ENCODE assay signal across 16 cellular contexts in genomic region chr12:93536111-93536765, GRCh38. TPM values are rescaled to one million over a fixed set of nuclear protein-coding genes. Genes with fewer than 3 reads are reported as not detected.
DNase-seq lines count a peak whose midpoint lies in the region; ATAC-seq and TF ChIP-seq lines count a peak whose summit lies in the region.
"Had no signal": no experiment of that assay in that cellular context is flagged by ENCODE, and none has a peak within 500 bp of the region (broad histone marks: within the 10 kb centered on the region; RNA-seq: fewer than 3 reads in every experiment).

No MANE protein-coding gene starts in this region.

- H3K9me3 ChIP-seq in mesodermal cell (ENCODE audit: control insufficient read depth, low read length), result no peaks in the 10 kb centered on the region
- H3K9me3 ChIP-seq: esophagus muscularis mucosa had no signal

- H3K4me1 Mint-ChIP-seq in effector memory CD8-positive, alpha-beta T cell (ENCODE audit: low read depth in 2 of 2), result peaks cover 4 to 5% of the 10 kb centered on the region in 2 donors

- peak; percentile 51 for ATAC-seq in GM18511 (IDR thresholded peaks at IDR 0.05; ENCODE audit: unreplicated experiment)
- ATAC-seq in GM21360 (IDR thresholded peaks at IDR 0.05; ENCODE audit: unreplicated experiment), result peak; percentile 33
- ATAC-seq in HG03196 (IDR thresholded peaks at IDR 0.05; ENCODE audit: unreplicated experiment), result peak; percentile 22
- no peak for ATAC-seq in effector memory CD8-positive, alpha-beta T cell (replicated peaks)

- DNase-seq in GM10266 (ENCODE audit: extremely low spot score), result no peak
- no peak for DNase-seq in effector memory CD8-positive, alpha-beta T cell
- no peak for DNase-seq in medulla oblongata (ENCODE audit: extremely low spot score)
- DNase-seq in cortex of kidney (lab: John Stamatoyannopoulos, UW), result no peak
- DNase-seq: activated CD8-positive, alpha-beta memory T cell treated with anti-CD3 and anti-CD28 coated beads for 24 hours; activated naive CD4-positive, alpha-beta T cell treated with Interleukin-2 at 50 U/mL for 16 hours; CD4-positive, alpha-beta memory T cell; cerebellar nuclear complex; NCI-H1417 treated with DMSO at 0.1 percent for 48 hours; substantia nigra had no signal

- no peaks in the 10 kb centered on the region for H3K9me3 Mint-ChIP-seq in effector memory CD8-positive, alpha-beta T cell
- H3K9me3 Mint-ChIP-seq: CD4-positive, alpha-beta memory T cell had no signal

- no peak overlapping the region for H3K4me3 ChIP-seq in mesodermal cell (ENCODE audit: extremely low read depth, insufficient read depth, low read length, poor library complexity, severe bottlenecking)
- H3K4me3 ChIP-seq: esophagus muscularis mucosa had no signal

- H3K27ac ChIP-seq in mesodermal cell (ENCODE audit: low read depth, low read length, severe bottlenecking), result peak overlapping the region; percentile 61
- H3K27ac ChIP-seq: esophagus muscularis mucosa had no signal

- H3K36me3 ChIP-seq in mesodermal cell (ENCODE audit: control insufficient read depth, insufficient read depth, low read length), result no peaks in the 10 kb centered on the region
- H3K36me3 ChIP-seq: esophagus muscularis mucosa had no signal

- TF ChIP-seq CTCF in GM10266 (IDR thresholded peaks at IDR 0.05; ENCODE audit: control insufficient read depth, insufficient read depth, low read depth, missing control alignments), result no peak

- H3K4me1 ChIP-seq in mesodermal cell (ENCODE audit: control insufficient read depth, insufficient read depth, low read length, poor library complexity, severe bottlenecking), result no peaks in the 10 kb centered on the region
- H3K4me1 ChIP-seq: esophagus muscularis mucosa had no signal

- H3K27me3 Mint-ChIP-seq in effector memory CD8-positive, alpha-beta T cell, result no peaks in the 10 kb centered on the region
- H3K27me3 Mint-ChIP-seq: CD4-positive, alpha-beta memory T cell; IgD-negative memory B cell had no signal

- 82 to 100% methylated on average over 2 of the region's 2 CpGs for WGBS in mesodermal cell (ENCODE audit: insufficient coverage in 2 of 2), 2 experiments

- H3K4me3 Mint-ChIP-seq in effector memory CD8-positive, alpha-beta T cell, result no peak overlapping the region

- H3K27ac Mint-ChIP-seq in effector memory CD8-positive, alpha-beta T cell, result peak overlapping the region in 1 of 2 donors; percentile 41
- H3K27ac Mint-ChIP-seq: IgD-negative memory B cell had no signal

- H3K36me3 Mint-ChIP-seq in effector memory CD8-positive, alpha-beta T cell (ENCODE audit: insufficient read depth), result no peaks in the 10 kb centered on the region
- H3K36me3 Mint-ChIP-seq: CD4-positive, alpha-beta memory T cell; IgD-negative memory B cell had no signal

RNA-seq across cellular contexts. Expression of gene SOCS2, which starts 36.2 kb away (rescaled TPM):
- 47.1 TPM for polyA plus RNA-seq in mesodermal cell (2013, experiment 1 of 2)
- polyA plus RNA-seq in mesodermal cell (2013, experiment 2 of 2), result 46.3 TPM
